10 cellular contexts compared by ENCODE assay signal in the genomic region with DNA sequence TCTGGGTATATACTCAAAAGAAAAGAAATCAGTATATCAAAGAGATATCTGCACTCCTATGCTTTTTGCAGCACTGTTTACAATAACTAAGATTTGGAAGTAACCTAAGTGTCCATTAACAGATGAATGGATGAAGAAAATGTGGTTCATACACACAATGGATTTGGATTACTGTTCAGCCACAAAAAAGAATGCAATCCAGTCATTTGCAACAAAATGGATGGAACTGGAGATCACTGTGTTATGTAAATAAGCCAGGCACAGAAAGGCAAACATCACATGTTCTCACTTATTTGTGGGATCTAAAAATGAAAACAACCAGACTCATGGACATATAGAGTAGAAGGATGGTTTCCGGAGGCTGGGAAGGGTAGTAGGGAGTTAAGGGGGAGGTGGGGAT. TPM values are rescaled to one million over a fixed set of nuclear protein-coding genes. Genes with fewer than 3 reads are reported as not detected.
"Had no signal": no experiment of that assay in that cellular context is flagged by ENCODE, and none has a peak within 500 bp of the region (broad histone marks: within the 10 kb centered on the region; RNA-seq: fewer than 3 reads in every experiment).

No MANE protein-coding gene starts in this region.

- H3K4me3 Mint-ChIP-seq: GM23338, H9, HFFc6, IgD-negative memory B cell had no signal

- H3K4me3 ChIP-seq: GM23338 had no signal

- DNase-seq: H9, HFFc6, KBM-7 had no signal

- H3K27ac Mint-ChIP-seq: GM23338, H9, HFFc6, IgD-negative memory B cell had no signal

- ATAC-seq: GM23338, HCT116, HepG2 had no signal

- H3K9me3 Mint-ChIP-seq: GM23338, H9, HFFc6 had no signal

- H3K27ac ChIP-seq: HL-60, KMS-11 had no signal

- H3K4me1 Mint-ChIP-seq: IgD-negative memory B cell had no signal

RNA-seq across cellular contexts. Expression of a gene that starts 37.1 kb away (rescaled TPM):
- total RNA-seq: H1, HepG2, HFFc6 had no signal
